ENCODE assay signal across 26 cellular contexts in the genomic region with DNA sequence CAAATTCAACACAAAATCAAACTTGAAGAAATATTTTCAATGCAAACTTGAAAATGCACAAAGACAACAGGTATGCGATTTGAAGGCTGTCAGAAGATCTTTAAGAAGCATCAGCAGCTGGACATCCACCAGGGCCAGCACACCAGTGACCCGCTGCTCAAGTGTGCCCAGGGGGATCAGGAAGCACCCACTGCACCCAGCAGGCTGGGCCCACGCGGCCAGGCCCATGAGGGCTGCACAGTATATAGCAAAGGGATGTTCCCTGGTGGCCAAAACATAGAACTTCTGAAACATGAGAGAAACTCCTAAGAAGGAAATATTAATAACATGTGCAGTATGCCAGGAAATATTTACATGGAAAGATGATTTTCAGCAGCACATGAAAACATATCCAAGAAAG. TPM values are rescaled to one million over a fixed set of nuclear protein-coding genes. Genes with fewer than 3 reads are reported as not detected.
DNase-seq lines count a peak whose midpoint lies in the region; ATAC-seq and TF ChIP-seq lines count a peak whose summit lies in the region.
"Had no signal": no experiment of that assay in that cellular context is flagged by ENCODE, and none has a peak within 500 bp of the region (broad histone marks: within the 10 kb centered on the region; RNA-seq: fewer than 3 reads in every experiment).

No MANE protein-coding gene starts in this region.

- no peak overlapping the region for H3K4me3 Mint-ChIP-seq in CD14-positive monocyte
- no peak overlapping the region for H3K4me3 Mint-ChIP-seq in activated naive CD4-positive, alpha-beta T cell treated with anti-CD3 and anti-CD28 coated beads for 36 hours
- H3K4me3 Mint-ChIP-seq: activated CD4-positive, alpha-beta T cell treated with anti-CD3 and anti-CD28 coated beads, Interleukin-2, amount 10 ng/mL, durations not matched to agents 24 days and 14 days; activated T-cell treated with anti-CD3 and anti-CD28 coated beads, Interleukin-2, amount 50 U/mL, for 24 hours; stimulated activated effector memory CD8-positive, alpha-beta T cell treated with anti-CD3 and anti-CD28 coated beads, Interleukin-12 subunit alpha, Interleukin-12 subunit beta, amount 100 ng/mL, for 72 hours had no signal

- peaks cover 0 to 3% (median 2%) of the 10 kb centered on the region in 3 donors for H3K27me3 Mint-ChIP-seq in CD14-positive monocyte (ENCODE audit: low read depth in 3 of 3)
- H3K27me3 Mint-ChIP-seq in activated naive CD4-positive, alpha-beta T cell treated with anti-CD3 and anti-CD28 coated beads for 36 hours (ENCODE audit: low read depth): no peaks in the 10 kb centered on the region
- H3K27me3 Mint-ChIP-seq: activated CD4-positive, alpha-beta T cell treated with anti-CD3 and anti-CD28 coated beads, Interleukin-2, amount 10 ng/mL, durations not matched to agents 24 days and 14 days; activated T-cell treated with anti-CD3 and anti-CD28 coated beads, Interleukin-2, amount 50 U/mL, for 24 hours had no signal

- intact Hi-C loops in CD14-positive monocyte (cut with micrococcal nuclease): no loop called here
- intact Hi-C loops in HCT116 (cut with micrococcal nuclease): no loop called here
- intact Hi-C loops in activated naive CD4-positive, alpha-beta T cell treated with anti-CD3 and anti-CD28 coated beads for 36 hours (cut with micrococcal nuclease): no loop called here

- H3K4me1 ChIP-seq in HCT116 (ENCODE audit: control insufficient read depth in 1 of 2, insufficient read depth in 2 of 2, low read length in 2 of 2): no peaks in the 10 kb centered on the region

- 0 out of 2 replicates have a peak, but pooled peaks cover 4% of the 10 kb centered on the region for H4K20me1 ChIP-seq in HCT116 (ENCODE audit: insufficient read depth)

- no peaks in the 10 kb centered on the region for H3K27me3 ChIP-seq in HCT116 (ENCODE audit: insufficient read depth, low read length)
- H3K27me3 ChIP-seq: BLaER1 treated with 17β-estradiol and CSF1 and Interleukin-3, amounts not matched to agents 10 nM and 100 nM; heart right ventricle; pancreas had no signal

- DNase-seq in CD14-positive monocyte (ENCODE audit: low spot score) (no peak), HCT116 (ENCODE audit: low read depth, low spot score) (no peak), epithelial cell of proximal tubule (ENCODE audit: low read depth) (no peak), globus pallidus (ENCODE audit: low spot score) (no peak)
- DNase-seq in activated naive CD4-positive, alpha-beta T cell treated with anti-CD3 and anti-CD28 coated beads for 36 hours: no peak
- no peak for DNase-seq in activated CD4-positive, CD25-positive, alpha-beta regulatory T cell treated with anti-CD3 and anti-CD28 coated beads, Interleukin-2, amount 50 U/mL, for 72 hours
- DNase-seq: activated CD4-positive, alpha-beta T cell treated with anti-CD3 and anti-CD28 coated beads, Interleukin-2, amount 10 ng/mL, durations not matched to agents 24 days and 14 days; activated gamma-delta T cell treated with Interleukin-2 at 50 U/mL for 16 hours; activated T-cell treated with anti-CD3 and anti-CD28 coated beads, Interleukin-2, amount 50 U/mL, for 24 hours; COR-L47; DMS79 treated with DMSO at 0.1 percent for 48 hours; erythroblast; heart right ventricle; KBM-7; MM.1S; NCI-H1417; NCI-H2029 treated with DMSO at 0.1 percent for 48 hours; NCI-H526; pancreas; stimulated activated CD4-positive, alpha-beta T cell treated with anti-CD3 and anti-CD28 coated beads, Interleukin-12 subunit alpha, Interleukin-12 subunit beta, amount 100 ng/mL, for 4 hours; stimulated activated CD4-positive, alpha-beta T cell treated with anti-CD3 and anti-CD28 coated beads, Interleukin-4, amount 100 ng/mL, for 1 hour had no signal

- no peaks in the 10 kb centered on the region for H3K9me3 ChIP-seq in HCT116 (ENCODE audit: control insufficient read depth in 1 of 2, insufficient read depth in 1 of 2, low read depth in 1 of 2, low read length in 2 of 2)
- H3K9me3 ChIP-seq: heart right ventricle, pancreas had no signal

- H3K79me2 ChIP-seq in HCT116 (ENCODE audit: insufficient read depth, low read length): peaks cover 42% of the 10 kb centered on the region

- CTCF ChIA-PET in HCT116 (lab: Charles Lee): no interaction called here
- CTCF ChIA-PET in activated naive CD4-positive, alpha-beta T cell treated with anti-CD3 and anti-CD28 coated beads for 36 hours (lab: Charles Lee): no interaction called here

- peaks cover 28 to 31% of the 10 kb centered on the region in 2 donors for H3K36me3 Mint-ChIP-seq in CD14-positive monocyte
- H3K36me3 Mint-ChIP-seq in activated naive CD4-positive, alpha-beta T cell treated with anti-CD3 and anti-CD28 coated beads for 36 hours (ENCODE audit: low read depth): peaks cover 16% of the 10 kb centered on the region

- no peaks in the 10 kb centered on the region for H3K9me2 ChIP-seq in HCT116 (ENCODE audit: insufficient read depth)

- TF ChIP-seq POLR2A in HCT116 (IDR thresholded peaks at IDR 0.05; ENCODE audit: borderline replicate concordance, extremely low read depth, insufficient read depth, insufficient read length): no peak

- TF ChIP-seq CTCF in CD14-positive monocyte (IDR thresholded peaks at IDR 0.05) (peak; percentile 21), HCT116 (IDR thresholded peaks at IDR 0.05 in 2 of 3, conservative IDR thresholded peaks at IDR 0.05 in 1 of 3; ENCODE audit: borderline replicate concordance in 1 of 3, insufficient read depth in 1 of 3, low read depth in 2 of 3, low read length in 2 of 3) (peak in 1 of 3 experiments; percentile 40; a peak in 2 of 6 replicates), epithelial cell of proximal tubule (conservative IDR thresholded peaks at IDR 0.05; ENCODE audit: low read depth, low read length) (peak; percentile 8)

- peaks cover 82% of the 10 kb centered on the region for H3K4me1 Mint-ChIP-seq in CD14-positive monocyte
- peaks cover 23% of the 10 kb centered on the region for H3K4me1 Mint-ChIP-seq in activated naive CD4-positive, alpha-beta T cell treated with anti-CD3 and anti-CD28 coated beads for 36 hours (ENCODE audit: low read depth)

- no peak overlapping the region for H3K27ac ChIP-seq in HCT116 (ENCODE audit: low read depth, low read length)
- H3K27ac ChIP-seq: pancreas had no signal

- no TSS peak for BruUV-seq in HCT116 (replicated peaks; lab: Mats Ljungman, UMichigan)

- H3K36me3 ChIP-seq in HCT116 (ENCODE audit: control insufficient read depth in 1 of 2, insufficient read depth in 2 of 2, low read length in 2 of 2): 0 out of 4 replicates have a peak, but pooled peaks cover 3 to 4% of the 10 kb centered on the region in 2 experiments

- peak; percentile 73 for ATAC-seq in HCT116
- peak; percentile 40; the same call in 2 of the 3 replicates for ATAC-seq in SK-N-SH treated with all-trans-retinoic acid at 6 μM for 48 hours
- no peak for ATAC-seq in GM19463 (IDR thresholded peaks at IDR 0.05; ENCODE audit: unreplicated experiment)
- ATAC-seq: heart right ventricle; pancreas; sciatic nerve; stimulated activated effector memory CD8-positive, alpha-beta T cell treated with anti-CD3 and anti-CD28 coated beads, Interleukin-12 subunit alpha, Interleukin-12 subunit beta, amount 100 ng/mL, for 72 hours had no signal

- POLR2A ChIA-PET in HCT116 (lab: Charles Lee): no interaction called here

- H3K4me3 ChIP-seq in HCT116 (replicated peaks in 1 of 2; ENCODE audit: low read depth in 1 of 2, low read length in 2 of 2) (no peak overlapping the region), epithelial cell of proximal tubule (ENCODE audit: low read depth, low read length) (no peak overlapping the region)
- H3K4me3 ChIP-seq: BLaER1 treated with 17β-estradiol and CSF1 and Interleukin-3, amounts not matched to agents 10 nM and 100 nM; heart right ventricle; pancreas had no signal

- RAD21 ChIA-PET in HCT116 (lab: Charles Lee; ENCODE audit: low non-redundant PET in 1 of 2, low total read pairs in 2 of 2, uncharacterized antibody in 2 of 2, unreplicated experiment in 2 of 2): no interaction called here

- H3K27ac Mint-ChIP-seq in CD14-positive monocyte: peak overlapping the region; percentile 33 to 96 (median 84)
- no peak overlapping the region for H3K27ac Mint-ChIP-seq in activated naive CD4-positive, alpha-beta T cell treated with anti-CD3 and anti-CD28 coated beads for 36 hours
- H3K27ac Mint-ChIP-seq: activated CD4-positive, alpha-beta T cell treated with anti-CD3 and anti-CD28 coated beads, Interleukin-2, amount 10 ng/mL, durations not matched to agents 24 days and 14 days; activated T-cell treated with anti-CD3 and anti-CD28 coated beads, Interleukin-2, amount 50 U/mL, for 24 hours; stimulated activated effector memory CD8-positive, alpha-beta T cell treated with anti-CD3 and anti-CD28 coated beads, Interleukin-12 subunit alpha, Interleukin-12 subunit beta, amount 100 ng/mL, for 72 hours had no signal

- no peak overlapping the region for H2AFZ ChIP-seq in HCT116 (ENCODE audit: low read depth, low read length, poor library complexity, severe bottlenecking)

- no peak for TF ChIP-seq RAD21 in HCT116 (IDR thresholded peaks at IDR 0.05; ENCODE audit: low read depth)

- no peak overlapping the region for H3K4me2 ChIP-seq in HCT116 (ENCODE audit: low read length)

- no peak overlapping the region for H3K9ac ChIP-seq in HCT116 (ENCODE audit: low read length)
- H3K9ac ChIP-seq: BLaER1 treated with 17β-estradiol and CSF1 and Interleukin-3, amounts not matched to agents 10 nM and 100 nM had no signal

- peaks cover 0 to 2% (median 0%) of the 10 kb centered on the region in 7 donors for H3K9me3 Mint-ChIP-seq in CD14-positive monocyte
- no peaks in the 10 kb centered on the region for H3K9me3 Mint-ChIP-seq in activated naive CD4-positive, alpha-beta T cell treated with anti-CD3 and anti-CD28 coated beads for 36 hours
- H3K9me3 Mint-ChIP-seq: activated CD4-positive, alpha-beta T cell treated with anti-CD3 and anti-CD28 coated beads, Interleukin-2, amount 10 ng/mL, durations not matched to agents 24 days and 14 days; activated T-cell treated with anti-CD3 and anti-CD28 coated beads, Interleukin-2, amount 50 U/mL, for 24 hours; stimulated activated effector memory CD8-positive, alpha-beta T cell treated with anti-CD3 and anti-CD28 coated beads, Interleukin-12 subunit alpha, Interleukin-12 subunit beta, amount 100 ng/mL, for 72 hours had no signal

TF ChIP-seq in HCT116, 20 proteins besides CTCF, POLR2A, EP300 and RAD21 (continues in another document):
- no peak for TF ChIP-seq ZNF274 (IDR thresholded peaks at IDR 0.05; ENCODE audit: low read depth, low read length)
- no peak for TF ChIP-seq CEBPB (IDR thresholded peaks at IDR 0.05; ENCODE audit: low read depth)

TF ChIP-seq in SK-N-SH treated with all-trans-retinoic acid at 6 μM for 48 hours, 23 proteins besides CTCF, POLR2A, EP300 and RAD21 (continues in another document):
- TF ChIP-seq CSDC2 (CRISPR knock-in tag; IDR thresholded peaks at IDR 0.05) (no peak), ZFP3 (CRISPR knock-in tag; IDR thresholded peaks at IDR 0.05) (no peak)

RNA-seq across cellular contexts. Expression of gene WDFY1, which starts 25.0 kb away (rescaled TPM):
- 10 to 100 TPM; 31.7 to 40.7 TPM for polyA plus RNA-seq in CD14-positive monocyte
- 44.7 TPM for total RNA-seq in HCT116 (2021; ENCODE audit: unreplicated experiment)
- polyA plus RNA-seq in HCT116 (2012): 41.8 and 56.0 TPM in 2 replicates
- 27.5 and 28.6 TPM in 2 replicates for total RNA-seq in epithelial cell of proximal tubule
- total RNA-seq in activated naive CD4-positive, alpha-beta T cell treated with anti-CD3 and anti-CD28 coated beads for 36 hours: 10 to 100 TPM; 39.4 to 39.9 TPM

RNA-seq across cellular contexts. Expression of gene MRPL44, which starts 37.2 kb away (rescaled TPM):
- 10 to 100 TPM; 25.7 to 28.4 TPM for polyA plus RNA-seq in CD14-positive monocyte
- 45.8 TPM for total RNA-seq in HCT116 (2021; ENCODE audit: unreplicated experiment)
- polyA plus RNA-seq in HCT116 (2012): 18.2 and 24.1 TPM in 2 replicates
- 42.2 and 49.9 TPM in 2 replicates for total RNA-seq in epithelial cell of proximal tubule
- total RNA-seq in activated naive CD4-positive, alpha-beta T cell treated with anti-CD3 and anti-CD28 coated beads for 36 hours: 10 to 100 TPM; 39.1 to 41.3 TPM
